In genomic region chr11:76445122-76446084, GRCh38 we compare ENCODE assay signal across 8 cellular contexts. TPM values are rescaled to one million over a fixed set of nuclear protein-coding genes. Genes with fewer than 3 reads are reported as not detected.
DNase-seq lines count a peak whose midpoint lies in the region; ATAC-seq and TF ChIP-seq lines count a peak whose summit lies in the region.

No MANE protein-coding gene starts in this region.

- CTCF ChIA-PET in T-cell (lab: Charles Lee): interaction anchor here in 1 of 2 donors (0.6 kb wide), 1 partner anchor 13 kb away, joined by 3 read pairs; no protein-coding TSS in a partner anchor

- peaks cover 20% of the 10 kb centered on the region for H3K36me3 Mint-ChIP-seq in T-cell

- TF ChIP-seq EP300 in upper lobe of left lung (IDR thresholded peaks at IDR 0.05): no peak

- peaks cover 41 to 55% (median 46%) of the 10 kb centered on the region in 3 donors for H3K4me1 Mint-ChIP-seq in T-cell

- H3K36me3 ChIP-seq in upper lobe of left lung: peaks cover 3 to 32% (median 7%) of the 10 kb centered on the region in 4 donors

- H3K4me3 Mint-ChIP-seq in T-cell: peak overlapping the region; percentile 94 to 97 (median 96)

- POLR2A ChIA-PET in T-cell (lab: Charles Lee): interaction anchor here (0.6 to 0.7 kb wide), 2 partner anchors 536 to 1193 kb away, joined by 3 to 4 read pairs; no protein-coding TSS in a partner anchor

- TF ChIP-seq CTCF in upper lobe of left lung (IDR thresholded peaks at IDR 0.05): peak in 2 of 6 experiments; percentile 10 to 36

- TF ChIP-seq POLR2A in upper lobe of left lung (IDR thresholded peaks at IDR 0.05): peak in 3 of 4 donors; percentile 38 to 64 (median 54)

- 1% methylated on average over 36 to 47 of the region's 56 CpGs for WGBS in upper lobe of left lung, 2 donors

- DNase-seq in GF-D8 (lab: John Stamatoyannopoulos, UW) (peak; percentile 38), NCI-H1105 (lab: John Stamatoyannopoulos, UW) (peak; percentile 64), T-cell (peak in 32 of 34 experiments; percentile 0 to 37 (median 17)), amniotic stem cell (lab: John Stamatoyannopoulos, UW) (peak; percentile 86), left cardiac atrium (peak; percentile 84), posterior cingulate gyrus (peak; percentile 39 to 95 (median 56)), upper lobe of left lung (peak; percentile 78 to 89)

- H3K27me3 ChIP-seq in upper lobe of left lung: no peaks in the 10 kb centered on the region

- peak overlapping the region; percentile 73 to 99 (median 95) for H3K4me3 ChIP-seq in upper lobe of left lung

- H3K4me1 ChIP-seq in upper lobe of left lung: peaks cover 12 to 26% (median 17%) of the 10 kb centered on the region in 4 donors

- intact Hi-C loops in left cardiac atrium (cut with DNase I): loop anchor here in 1 of 2 donors (10.0 kb wide), 1 partner anchor 211 kb away; no protein-coding TSS in a partner anchor
- intact Hi-C loops in posterior cingulate gyrus (cut with DNase I): loop anchor here (1.0 kb wide), 1 partner anchor 64 kb away; the partner anchor contains the start of genes GVQW3 and THAP12

- no peaks in the 10 kb centered on the region for H3K9me3 Mint-ChIP-seq in T-cell

- H3K9me3 ChIP-seq in upper lobe of left lung: no peaks in the 10 kb centered on the region

- H3K27ac Mint-ChIP-seq in T-cell: peak overlapping the region; percentile 93 to 96

- H3K27me3 Mint-ChIP-seq in T-cell: no peaks in the 10 kb centered on the region

- ATAC-seq in HG02571 (IDR thresholded peaks at IDR 0.05; ENCODE audit: unreplicated experiment) (peak; percentile 26), T-cell (replicated peaks in 1 of 4) (peak; percentile 3 to 10 (median 6)), left cardiac atrium (peak; percentile 62 to 84), upper lobe of left lung (ENCODE audit: low FRiP score in 2 of 2) (peak; percentile 86 to 89)

- peak overlapping the region; percentile 90 to 99 (median 94) for H3K27ac ChIP-seq in upper lobe of left lung

RNA-seq across cellular contexts. Expression of gene EMSY, which starts 0.6 kb away (rescaled TPM):
- total RNA-seq in T-cell (10 to 100 TPM; 33.4 to 39.0 (median 38.0) TPM), left cardiac atrium (10 to 100 TPM; 17.8 to 19.7 TPM), upper lobe of left lung (10 to 100 TPM; 14.6 to 66.0 (median 20.9) TPM)

Comparison
In these comparisons a context has a peak if more than half of its experiments do, and no peak if none do; other contexts are left out.
1. Peak in every context shown above with its lines: DNase-seq, ATAC-seq, H3K4me3 ChIP-seq and H3K27ac ChIP-seq.
2. DNase-seq: peak in every context shown above with its lines; median percentile 86 in amniotic stem cell; 84 in left cardiac atrium; 84 in upper lobe of left lung; 64 in NCI-H1105; 56 in posterior cingulate gyrus; 38 in GF-D8; 17 in T-cell.
3. ATAC-seq: peak in every context shown above with its lines; median percentile 88 in upper lobe of left lung; 73 in left cardiac atrium; 26 in HG02571; 6 in T-cell.